Comparison of ENCODE assay signal across 33 cellular contexts in the genomic region with DNA sequence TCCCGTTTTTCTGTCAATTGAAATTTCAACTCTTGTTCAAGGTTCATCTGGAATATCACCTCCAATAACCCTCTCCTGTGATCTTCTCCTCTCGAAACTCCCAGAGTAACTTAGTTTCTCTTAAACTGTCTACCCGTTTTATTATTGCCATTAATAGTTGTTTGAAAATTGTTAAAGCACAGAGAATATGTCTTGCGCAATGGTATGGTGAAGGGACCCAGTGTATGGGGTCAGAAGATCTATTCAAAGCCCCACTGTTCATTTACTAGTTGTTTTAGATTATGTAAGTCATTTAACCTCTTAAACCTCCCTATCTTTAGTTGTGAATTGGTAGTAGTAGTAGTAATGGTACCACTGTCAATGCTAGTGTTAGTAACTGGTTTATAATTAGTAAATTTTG.
"Had no signal": no experiment of that assay in that cellular context is flagged by ENCODE, and none has a peak within 500 bp of the region (broad histone marks: within the 10 kb centered on the region; RNA-seq: fewer than 3 reads in every experiment).

No MANE protein-coding gene starts in this region.

- H3K27me3 Mint-ChIP-seq: activated B cell treated with CpG ODN at 0.5 μM for 24 hours; activated CD8-positive, alpha-beta memory T cell treated with anti-CD3 and anti-CD28 coated beads, Interleukin-2, amount 10 ng/mL, durations not matched to agents 7 days and 5 days; activated naive CD4-positive, alpha-beta T cell treated with anti-CD3 and anti-CD28 coated beads, Interleukin-2, amount 10 ng/mL, durations not matched to agents 7 days and 5 days; activated naive CD4-positive, alpha-beta T cell treated with anti-CD3 and anti-CD28 coated beads, Interleukin-2, amount 50 U/mL, for 24 hours; activated naive CD8-positive, alpha-beta T cell; activated naive CD8-positive, alpha-beta T cell treated with anti-CD3 and anti-CD28 coated beads, Interleukin-2, amount 10 ng/mL, durations not matched to agents 7 days and 5 days; activated naive CD8-positive, alpha-beta T cell treated with anti-CD3 and anti-CD28 coated beads, Interleukin-2, amount 50 U/mL, for 24 hours; activated T-cell treated with anti-CD3 and anti-CD28 coated beads, Interleukin-2, amount 50 U/mL, for 24 hours; brain had no signal

- H3K4me1 ChIP-seq: ascending aorta, breast epithelium had no signal

- H3K9me3 ChIP-seq: ascending aorta, breast epithelium had no signal

- H3K4me3 Mint-ChIP-seq: activated B cell treated with CpG ODN at 0.5 μM for 24 hours; activated CD4-positive, alpha-beta memory T cell treated with anti-CD3 and anti-CD28 coated beads, Interleukin-2, amount 10 ng/mL, durations not matched to agents 7 days and 5 days; activated CD4-positive, alpha-beta T cell treated with anti-CD3 and anti-CD28 coated beads, Interleukin-2, amount 10 ng/mL, durations not matched to agents 7 days and 5 days; activated CD8-positive, alpha-beta memory T cell treated with anti-CD3 and anti-CD28 coated beads, Interleukin-2, amount 10 ng/mL, durations not matched to agents 7 days and 5 days; activated CD8-positive, alpha-beta T cell treated with anti-CD3 and anti-CD28 coated beads, Interleukin-2, amount 10 ng/mL, durations not matched to agents 7 days and 5 days; activated naive CD4-positive, alpha-beta T cell treated with anti-CD3 and anti-CD28 coated beads, Interleukin-2, amount 10 ng/mL, durations not matched to agents 7 days and 5 days; activated naive CD4-positive, alpha-beta T cell treated with anti-CD3 and anti-CD28 coated beads, Interleukin-2, amount 50 U/mL, for 24 hours; activated naive CD8-positive, alpha-beta T cell; activated naive CD8-positive, alpha-beta T cell treated with anti-CD3 and anti-CD28 coated beads, Interleukin-2, amount 10 ng/mL, durations not matched to agents 7 days and 5 days; activated naive CD8-positive, alpha-beta T cell treated with anti-CD3 and anti-CD28 coated beads, Interleukin-2, amount 50 U/mL, for 24 hours; activated T-cell treated with anti-CD3 and anti-CD28 coated beads, Interleukin-2, amount 50 U/mL, for 24 hours; brain; T-helper 1 cell treated with Interleukin-12 subunit alpha and Interleukin-12 subunit beta and Interleukin-4 antibody, amounts not matched to agents 30 μg/mL and 1 μg/mL, for 36 hours; T-helper 2 cell treated with Interferon-gamma antibody and Interleukin-4, amounts not matched to agents 5 μg/mL and 100 μg/mL, for 36 hours had no signal

- DNase-seq: activated B cell treated with CpG ODN at 0.5 μM for 24 hours; activated CD4-positive, alpha-beta memory T cell treated with anti-CD3 and anti-CD28 coated beads, Interleukin-2, amount 10 ng/mL, durations not matched to agents 7 days and 5 days; activated CD4-positive, alpha-beta T cell treated with anti-CD3 and anti-CD28 coated beads for 4 hours; activated CD4-positive, alpha-beta T cell treated with anti-CD3 and anti-CD28 coated beads, Interleukin-2, amount 10 ng/mL, durations not matched to agents 7 days and 5 days; activated CD4-positive, alpha-beta T cell treated with anti-CD3 and anti-CD28 coated beads, Interleukin-2, amount 50 U/mL, for 48 hours; activated CD4-positive, CD25-positive, alpha-beta regulatory T cell treated with anti-CD3 and anti-CD28 coated beads, Interleukin-2, amount 50 U/mL, for 72 hours; activated CD8-positive, alpha-beta memory T cell treated with anti-CD3 and anti-CD28 coated beads for 24 hours; activated CD8-positive, alpha-beta memory T cell treated with anti-CD3 and anti-CD28 coated beads, Interleukin-2, amount 10 ng/mL, durations not matched to agents 7 days and 5 days; activated CD8-positive, alpha-beta memory T cell treated with anti-CD3 and anti-CD28 coated beads, Interleukin-2, amount 50 U/mL, for 48 hours; activated CD8-positive, alpha-beta T cell treated with anti-CD3 and anti-CD28 coated beads, Interleukin-2, amount 10 ng/mL, durations not matched to agents 7 days and 5 days; activated effector memory CD4-positive, alpha-beta T cell treated with Interleukin-2 at 50 U/mL for 16 hours; activated gamma-delta T cell; activated naive CD4-positive, alpha-beta T cell treated with anti-CD3 and anti-CD28 coated beads, Interleukin-2, amount 10 ng/mL, durations not matched to agents 7 days and 5 days; activated naive CD4-positive, alpha-beta T cell treated with Interleukin-2 at 50 U/mL for 16 hours; activated naive CD8-positive, alpha-beta T cell treated with anti-CD3 and anti-CD28 coated beads, Interleukin-2, amount 10 ng/mL, durations not matched to agents 7 days and 5 days; activated naive CD8-positive, alpha-beta T cell treated with anti-CD3 and anti-CD28 coated beads, Interleukin-2, amount 50 U/mL, for 24 hours; activated T-cell treated with anti-CD3 and anti-CD28 coated beads, Interleukin-2, amount 50 U/mL, for 24 hours; activated T-cell treated with anti-CD3 and anti-CD28 coated beads, Interleukin-2, amount 50 U/mL, for 48 hours; amygdala; anterior cingulate cortex; central memory CD4-positive, alpha-beta T cell; T-helper 2 cell; T-helper 9 cell had no signal

- H3K9me3 Mint-ChIP-seq: activated B cell treated with CpG ODN at 0.5 μM for 24 hours; activated naive CD4-positive, alpha-beta T cell treated with anti-CD3 and anti-CD28 coated beads, Interleukin-2, amount 50 U/mL, for 24 hours; activated naive CD8-positive, alpha-beta T cell treated with anti-CD3 and anti-CD28 coated beads, Interleukin-2, amount 50 U/mL, for 24 hours; activated T-cell treated with anti-CD3 and anti-CD28 coated beads, Interleukin-2, amount 50 U/mL, for 24 hours had no signal

- H3K27ac Mint-ChIP-seq: activated B cell treated with CpG ODN at 0.5 μM for 24 hours; activated CD4-positive, alpha-beta memory T cell treated with anti-CD3 and anti-CD28 coated beads, Interleukin-2, amount 10 ng/mL, durations not matched to agents 7 days and 5 days; activated CD4-positive, alpha-beta T cell treated with anti-CD3 and anti-CD28 coated beads, Interleukin-2, amount 10 ng/mL, durations not matched to agents 7 days and 5 days; activated CD8-positive, alpha-beta memory T cell treated with anti-CD3 and anti-CD28 coated beads, Interleukin-2, amount 10 ng/mL, durations not matched to agents 7 days and 5 days; activated CD8-positive, alpha-beta T cell treated with anti-CD3 and anti-CD28 coated beads, Interleukin-2, amount 10 ng/mL, durations not matched to agents 7 days and 5 days; activated naive CD4-positive, alpha-beta T cell treated with anti-CD3 and anti-CD28 coated beads, Interleukin-2, amount 10 ng/mL, durations not matched to agents 7 days and 5 days; activated naive CD4-positive, alpha-beta T cell treated with anti-CD3 and anti-CD28 coated beads, Interleukin-2, amount 50 U/mL, for 24 hours; activated naive CD8-positive, alpha-beta T cell; activated naive CD8-positive, alpha-beta T cell treated with anti-CD3 and anti-CD28 coated beads, Interleukin-2, amount 10 ng/mL, durations not matched to agents 7 days and 5 days; activated naive CD8-positive, alpha-beta T cell treated with anti-CD3 and anti-CD28 coated beads, Interleukin-2, amount 50 U/mL, for 24 hours; activated T-cell treated with anti-CD3 and anti-CD28 coated beads, Interleukin-2, amount 50 U/mL, for 24 hours; activated T-helper 2 cell treated with anti-CD3 and anti-CD28 coated beads, Interferon-gamma antibody, Interleukin-2, Interleukin-4, amounts not matched to agents 10 μg/mL and 5 μg/mL and 100 μg/mL, durations not matched to agents 14 hours and 24 hours and 36 hours; brain; T-helper 1 cell treated with Interleukin-12 subunit alpha and Interleukin-12 subunit beta and Interleukin-4 antibody, amounts not matched to agents 30 μg/mL and 1 μg/mL, for 36 hours; T-helper 2 cell treated with Interferon-gamma antibody and Interleukin-4, amounts not matched to agents 5 μg/mL and 100 μg/mL, for 36 hours had no signal

- H3K4me3 ChIP-seq: ascending aorta, breast epithelium had no signal

- FAIRE-seq: TTC549 had no signal

- H3K27ac ChIP-seq: ascending aorta, breast epithelium, VCaP had no signal

- H3K36me3 ChIP-seq: ascending aorta, breast epithelium had no signal

- H3K27me3 ChIP-seq: ascending aorta, breast epithelium had no signal

- ATAC-seq: activated CD8-positive, alpha-beta memory T cell treated with anti-CD3 and anti-CD28 coated beads, Interleukin-2, amount 10 ng/mL, durations not matched to agents 7 days and 5 days; activated CD8-positive, alpha-beta T cell treated with anti-CD3 and anti-CD28 coated beads, Interleukin-2, amount 10 ng/mL, durations not matched to agents 7 days and 5 days; activated naive CD8-positive, alpha-beta T cell treated with anti-CD3 and anti-CD28 coated beads, Interleukin-2, amount 50 U/mL, for 24 hours had no signal

- H3K36me3 Mint-ChIP-seq: activated naive CD4-positive, alpha-beta T cell treated with anti-CD3 and anti-CD28 coated beads, Interleukin-2, amount 50 U/mL, for 24 hours; activated naive CD8-positive, alpha-beta T cell; brain had no signal
